Comparison of ENCODE assay signal across 18 cellular contexts in genomic region chr1:41908288-41908895, GRCh38.
"Had no signal": no experiment of that assay in that cellular context is flagged by ENCODE, and none has a peak within 500 bp of the region (broad histone marks: within the 10 kb centered on the region; RNA-seq: fewer than 3 reads in every experiment).

No MANE protein-coding gene starts in this region.

- H3K9me3 Mint-ChIP-seq: type B pancreatic cell had no signal

- H3K36me3 Mint-ChIP-seq: neural progenitor cell; stimulated activated memory B cell treated with anti-CD40 and anti-IgM and Interleukin-4, amounts not matched to agents 10 μg/mL and 1 μg/mL and 100 μg/mL, for 72 hours; type B pancreatic cell had no signal

- H3K4me1 Mint-ChIP-seq: nephron, neural progenitor cell had no signal

- ATAC-seq: foreskin keratinocyte; gastroesophageal sphincter; heart left ventricle; left lobe of liver; sciatic nerve; stimulated activated memory B cell treated with anti-CD40 and anti-IgM and Interleukin-4, amounts not matched to agents 10 μg/mL and 1 μg/mL and 100 μg/mL, for 72 hours; stimulated activated naive CD8-positive, alpha-beta T cell treated with anti-CD3 and anti-CD28 coated beads, Interleukin-15, Interleukin-2, amounts not matched to agents 100 U/mL and 50 U/mL, for 24 hours had no signal

- DNase-seq: dermis blood vessel endothelial cell; effector memory CD4-positive, alpha-beta T cell; foreskin keratinocyte; heart left ventricle; kidney; stimulated activated CD4-positive, alpha-beta T cell treated with anti-CD3 and anti-CD28 coated beads, Interleukin-2, amount 100 ng/mL, for 24 hours; stimulated activated CD4-positive, alpha-beta T cell treated with anti-CD3 and anti-CD28 coated beads, Interleukin-4, amount 100 ng/mL, for 24 hours; stimulated activated naive CD8-positive, alpha-beta T cell treated with anti-CD3 and anti-CD28 coated beads, Interleukin-15, Interleukin-2, amounts not matched to agents 100 U/mL and 50 U/mL, for 24 hours; testis; tibial artery had no signal

- H3K27ac Mint-ChIP-seq: memory B cell; nephron; neural progenitor cell; stimulated activated memory B cell treated with anti-CD40 and anti-IgM and Interleukin-4, amounts not matched to agents 10 μg/mL and 1 μg/mL and 100 μg/mL, for 72 hours; type B pancreatic cell had no signal

- H3K4me3 Mint-ChIP-seq: memory B cell; nephron; neural progenitor cell; stimulated activated memory B cell treated with anti-CD40 and anti-IgM and Interleukin-4, amounts not matched to agents 10 μg/mL and 1 μg/mL and 100 μg/mL, for 72 hours; type B pancreatic cell had no signal
